In genomic region chr5:61450880-61451279, GRCh38 we compare ENCODE assay signal across 10 cellular contexts.
DNase-seq lines count a peak whose midpoint lies in the region; ATAC-seq and TF ChIP-seq lines count a peak whose summit lies in the region.
"Had no signal": no experiment of that assay in that cellular context is flagged by ENCODE, and none has a peak within 500 bp of the region (broad histone marks: within the 10 kb centered on the region; RNA-seq: fewer than 3 reads in every experiment).

No MANE protein-coding gene starts in this region.

- H3K27ac ChIP-seq in GM23338 (ENCODE audit: low read depth) = no peak overlapping the region

- ATAC-seq in stimulated activated effector memory CD8-positive, alpha-beta T cell treated with anti-CD3 and anti-CD28 coated beads, Interleukin-12 subunit alpha, Interleukin-12 subunit beta, amount 100 ng/mL, for 72 hours = no peak
- no peak for ATAC-seq in GM23338

- H3K79me2 ChIP-seq in GM23338 (replicated peaks; ENCODE audit: insufficient read depth) = peaks cover 3% of the 10 kb centered on the region; the same call in 1 of the 2 replicates

- peaks cover 11% of the 10 kb centered on the region for H3K4me1 ChIP-seq in GM23338 (ENCODE audit: insufficient read depth)

- peaks cover 5% of the 10 kb centered on the region for H3K36me3 Mint-ChIP-seq in stimulated activated effector memory CD8-positive, alpha-beta T cell treated with anti-CD3 and anti-CD28 coated beads, Interleukin-12 subunit alpha, Interleukin-12 subunit beta, amount 100 ng/mL, for 72 hours
- peaks cover 19% of the 10 kb centered on the region; the same call in 2 of the 3 replicates for H3K36me3 Mint-ChIP-seq in GM23338 (ENCODE audit: low read depth)

- peaks cover 8% of the 10 kb centered on the region for H3K9me3 Mint-ChIP-seq in stimulated activated effector memory CD8-positive, alpha-beta T cell treated with anti-CD3 and anti-CD28 coated beads, Interleukin-12 subunit alpha, Interleukin-12 subunit beta, amount 100 ng/mL, for 72 hours
- peaks cover 12% of the 10 kb centered on the region; the same call in 2 of the 3 replicates for H3K9me3 Mint-ChIP-seq in GM23338

- H3K36me3 ChIP-seq in GM23338 (ENCODE audit: insufficient read depth) = no peaks in the 10 kb centered on the region

- no peak overlapping the region for H3K4me3 ChIP-seq in GM23338

- no peaks in the 10 kb centered on the region for H3F3A ChIP-seq in GM23338 (replicated peaks; ENCODE audit: low read depth)

- H4K20me1 ChIP-seq in GM23338 (replicated peaks; ENCODE audit: insufficient read depth) = no peaks in the 10 kb centered on the region

- peaks cover 7% of the 10 kb centered on the region for H3K4me1 Mint-ChIP-seq in stimulated activated effector memory CD8-positive, alpha-beta T cell treated with anti-CD3 and anti-CD28 coated beads, Interleukin-12 subunit alpha, Interleukin-12 subunit beta, amount 100 ng/mL, for 72 hours
- H3K4me1 Mint-ChIP-seq in GM23338 = peaks cover 18% of the 10 kb centered on the region

- H3K4me2 ChIP-seq in GM23338 = no peak overlapping the region

- no peaks in the 10 kb centered on the region for H3K27me3 ChIP-seq in GM23338 (ENCODE audit: insufficient read depth)

- H3K27me3 Mint-ChIP-seq in GM23338 (ENCODE audit: insufficient read depth, low read depth, poor library complexity) = peaks cover 2% of the 10 kb centered on the region
- H3K27me3 Mint-ChIP-seq: activated CD4-positive, alpha-beta memory T cell treated with anti-CD3 and anti-CD28 coated beads for 36 hours; CD4-positive, CD25-positive, alpha-beta regulatory T cell had no signal

- DNase-seq in A172 (ENCODE audit: low spot score) = peak; percentile 86
- DNase-seq in LHCN-M2 (ENCODE audit: low read depth) = peak; percentile 86
- DNase-seq in amniotic epithelial cell (ENCODE audit: low read depth) = peak; percentile 44
- peak; percentile 20 for DNase-seq in left kidney (ENCODE audit: low read depth, low spot score)
- no peak for DNase-seq in stimulated activated effector memory CD8-positive, alpha-beta T cell treated with anti-CD3 and anti-CD28 coated beads, Interleukin-12 subunit alpha, Interleukin-12 subunit beta, amount 100 ng/mL, for 72 hours (ENCODE audit: low spot score in 2 of 2)
- no peak for DNase-seq in mucosa of gallbladder (ENCODE audit: low spot score)
- no peak for DNase-seq in mesenteric fat pad (ENCODE audit: low spot score)
- DNase-seq in GM23338 (ENCODE audit: low spot score) = no peak
- DNase-seq: activated CD4-positive, alpha-beta memory T cell treated with anti-CD3 and anti-CD28 coated beads for 36 hours; CD4-positive, CD25-positive, alpha-beta regulatory T cell had no signal

- no peak overlapping the region for H3K4me3 Mint-ChIP-seq in stimulated activated effector memory CD8-positive, alpha-beta T cell treated with anti-CD3 and anti-CD28 coated beads, Interleukin-12 subunit alpha, Interleukin-12 subunit beta, amount 100 ng/mL, for 72 hours
- no peak overlapping the region for H3K4me3 Mint-ChIP-seq in GM23338
- H3K4me3 Mint-ChIP-seq: activated CD4-positive, alpha-beta memory T cell treated with anti-CD3 and anti-CD28 coated beads for 36 hours; CD4-positive, CD25-positive, alpha-beta regulatory T cell had no signal

- H3K27ac Mint-ChIP-seq in stimulated activated effector memory CD8-positive, alpha-beta T cell treated with anti-CD3 and anti-CD28 coated beads, Interleukin-12 subunit alpha, Interleukin-12 subunit beta, amount 100 ng/mL, for 72 hours = no peak overlapping the region
- no peak overlapping the region for H3K27ac Mint-ChIP-seq in GM23338
- H3K27ac Mint-ChIP-seq: activated CD4-positive, alpha-beta memory T cell treated with anti-CD3 and anti-CD28 coated beads for 36 hours; CD4-positive, CD25-positive, alpha-beta regulatory T cell had no signal

- H3K9me2 ChIP-seq in GM23338 (ENCODE audit: insufficient read depth) = no peaks in the 10 kb centered on the region

- no peak overlapping the region for H2AFZ ChIP-seq in GM23338

- TF ChIP-seq CTCF in GM23338 (conservative IDR thresholded peaks at IDR 0.05; ENCODE audit: low read depth in 2 of 2) = no peak

TF ChIP-seq in GM23338, 12 proteins besides CTCF, POLR2A, EP300 and RAD21 (continues in another document):
- no peak for TF ChIP-seq EZH2phosphoT487 (IDR thresholded peaks at IDR 0.05; ENCODE audit: unreplicated experiment)
- TF ChIP-seq REST (IDR thresholded peaks at IDR 0.05; ENCODE audit: unreplicated experiment) = no peak
- TF ChIP-seq ZNF462 (CRISPR knock-in tag; IDR thresholded peaks at IDR 0.05) = no peak
- no peak for TF ChIP-seq NANOG (IDR thresholded peaks at IDR 0.05; ENCODE audit: borderline replicate concordance)
- no peak for TF ChIP-seq POLR2AphosphoS5 (IDR thresholded peaks at IDR 0.05; ENCODE audit: low read depth)

Comparison
In these comparisons a context has a peak if more than half of its experiments do, and no peak if none do; other contexts are left out.
1. DNase-seq: peak in A172 (single experiment), LHCN-M2 (single experiment), amniotic epithelial cell (single experiment) and left kidney (single experiment); none in stimulated activated effector memory CD8-positive, alpha-beta T cell treated with anti-CD3 and anti-CD28 coated beads, Interleukin-12 subunit alpha, Interleukin-12 subunit beta, amount 100 ng/mL, for 72 hours (0 of 2), mucosa of gallbladder (single experiment), mesenteric fat pad (single experiment) and GM23338 (single experiment).